In genomic region chr14:68817513-68818212, GRCh38 we compare ENCODE assay signal across 13 cellular contexts. TPM values are rescaled to one million over a fixed set of nuclear protein-coding genes. Genes with fewer than 3 reads are reported as not detected.
DNase-seq lines count a peak whose midpoint lies in the region; ATAC-seq, FAIRE-seq and TF ChIP-seq lines count a peak whose summit lies in the region.
"Had no signal": no experiment of that assay in that cellular context is flagged by ENCODE, and none has a peak within 500 bp of the region (broad histone marks: within the 10 kb centered on the region; RNA-seq: fewer than 3 reads in every experiment).

No MANE protein-coding gene starts in this region.

- no peak for TF ChIP-seq CTCF in left ventricle myocardium inferior (IDR thresholded peaks at IDR 0.05; ENCODE audit: borderline replicate concordance)
- no peak for TF ChIP-seq CTCF in GM12878 (IDR thresholded peaks at IDR 0.05 in 2 of 3, conservative IDR thresholded peaks at IDR 0.05 in 1 of 3; ENCODE audit: control insufficient read depth in 2 of 3, extremely low read depth in 1 of 3, insufficient read depth in 1 of 3, low read depth in 3 of 3, low read length in 3 of 3)
- no peak for TF ChIP-seq CTCF in GM23338 (conservative IDR thresholded peaks at IDR 0.05; ENCODE audit: low read depth in 2 of 2)

- peak overlapping the region; percentile 99 for H3K27ac ChIP-seq in left ventricle myocardium inferior (replicated peaks)
- H3K27ac ChIP-seq in GM12878 (ENCODE audit: control insufficient read depth, insufficient read depth) = peak overlapping the region; percentile 95
- no peak overlapping the region for H3K27ac ChIP-seq in GM23338 (ENCODE audit: low read depth)

- no peak for ATAC-seq in left ventricle myocardium superior
- no peak for ATAC-seq in GM12878
- no peak for ATAC-seq in natural killer cell treated with Interleukin-12 subunit alpha and Interleukin-12 subunit beta and Interleukin-15 and Interleukin-18, amount 100 ng/mL, for 72 hours
- ATAC-seq in HG03457 (IDR thresholded peaks at IDR 0.05; ENCODE audit: unreplicated experiment) = no peak
- no peak for ATAC-seq in GM23338

- WGBS in GM12878 (ENCODE audit: insufficient coverage, insufficient replicate concordance, low lambda C conversion rate, missing lambda C conversion rate) = 82% methylated on average over 3 of the region's 3 CpGs

- H3K4me1 Mint-ChIP-seq in natural killer cell treated with Interleukin-12 subunit alpha and Interleukin-12 subunit beta and Interleukin-15 and Interleukin-18, amount 100 ng/mL, for 72 hours (ENCODE audit: low read depth in 2 of 2) = peaks cover 44 to 57% of the 10 kb centered on the region in 2 donors
- peaks cover 61% of the 10 kb centered on the region for H3K4me1 Mint-ChIP-seq in GM23338

- no peak for TF ChIP-seq POLR2A in GM12878 (IDR thresholded peaks at IDR 0.05; ENCODE audit: low read depth, low read length)

- H2AFZ ChIP-seq in GM12878 (ENCODE audit: control insufficient read depth, low read depth, low read length) = no peak overlapping the region
- no peak overlapping the region for H2AFZ ChIP-seq in GM23338

- H3K9me2 ChIP-seq in GM23338 (ENCODE audit: insufficient read depth) = peaks cover 6% of the 10 kb centered on the region; the same call in 1 of the 2 replicates

- H3K9me3 Mint-ChIP-seq in natural killer cell treated with Interleukin-12 subunit alpha and Interleukin-12 subunit beta and Interleukin-15 and Interleukin-18, amount 100 ng/mL, for 72 hours = no peaks in the 10 kb centered on the region
- no peaks in the 10 kb centered on the region for H3K9me3 Mint-ChIP-seq in GM23338
- H3K9me3 Mint-ChIP-seq: H9 had no signal

- POLR2A ChIA-PET in GM12878 (lab: Charles Lee) = interaction anchor here (0.6 to 10.0 kb wide), 6 partner anchors 29 to 702 kb away, joined by 3 to 115 read pairs (median 4); partner anchors contain the start of gene ZFP36L1

- no peak overlapping the region for H3K9ac ChIP-seq in GM12878 (ENCODE audit: control insufficient read depth, insufficient read depth, low read length)

- no peak for TF ChIP-seq RAD21 in GM12878 (IDR thresholded peaks at IDR 0.05; ENCODE audit: insufficient read depth, low read depth, low read length)

- H3K27me3 ChIP-seq in left ventricle myocardium inferior (ENCODE audit: low read depth) (no peaks in the 10 kb centered on the region), GM12878 (replicated peaks in 1 of 2; ENCODE audit: control insufficient read depth in 2 of 2, insufficient read depth in 2 of 2, low read length in 1 of 2) (no peaks in the 10 kb centered on the region), GM23338 (ENCODE audit: insufficient read depth) (peaks cover 4% of the 10 kb centered on the region; the same call in 1 of the 2 replicates)

- H3K36me3 ChIP-seq in left ventricle myocardium inferior = no peaks in the 10 kb centered on the region
- H3K36me3 ChIP-seq in GM12878 (ENCODE audit: control insufficient read depth in 2 of 2, insufficient read depth in 2 of 2, low read length in 1 of 2) = no peaks in the 10 kb centered on the region
- H3K36me3 ChIP-seq in GM23338 (ENCODE audit: insufficient read depth) = no peaks in the 10 kb centered on the region; the same call in 1 of the 2 replicates

- DNase-seq in left ventricle myocardium inferior (no peak), left ventricle myocardium superior (no peak), GM12878 (ENCODE audit: low read depth, low spot score) (no peak), NCI-H510A (lab: John Stamatoyannopoulos, UW) (no peak), GM23338 (ENCODE audit: low spot score) (no peak)
- no peak for DNase-seq in natural killer cell treated with Interleukin-12 subunit alpha and Interleukin-12 subunit beta and Interleukin-15 and Interleukin-18, amount 100 ng/mL, for 72 hours (ENCODE audit: low spot score)
- DNase-seq in effector CD8-positive, alpha-beta T cell (lab: John Stamatoyannopoulos, UW) = no peak
- DNase-seq: H9, mesendoderm, MM.1S, NCI-H2227 treated with DMSO at 0.1 percent for 48 hours, RPMI8226 had no signal

- FAIRE-seq in GM12878 (lab: Jason Lieb, UNC) = no peak

- no peak for TF ChIP-seq EP300 in GM12878 (IDR thresholded peaks at IDR 0.05; ENCODE audit: borderline replicate concordance in 1 of 2, control insufficient read depth in 1 of 2, low read depth in 2 of 2, low read length in 2 of 2)

- H3K9me3 ChIP-seq in left ventricle myocardium inferior (replicated peaks) = no peaks in the 10 kb centered on the region
- no peaks in the 10 kb centered on the region for H3K9me3 ChIP-seq in GM12878 (replicated peaks; ENCODE audit: control insufficient read depth, insufficient read depth, low read length)

- RAD21 ChIA-PET in GM12878 (lab: Charles Lee; ENCODE audit: unreplicated experiment) = interaction anchor here (0.7 to 13.5 kb wide), 27 partner anchors 9 to 984 kb away, joined by 3 to 292 read pairs (median 6); partner anchors contain the start of gene ZFP36L1

- CTCF ChIA-PET in GM12878 (lab: Yijun Ruan, JAX) = interaction anchor here (0.5 to 22.6 kb wide), 32 partner anchors 8 to 1199 kb away, joined by 3 to 310 read pairs (median 4); partner anchors contain the start of genes ARG2, ZFP36L1 and ZFYVE26

- SMC1A ChIA-PET in GM12878 (lab: Charles Lee; ENCODE audit: uncharacterized antibody, unreplicated experiment) = interaction anchor here (0.6 to 15.9 kb wide), 32 partner anchors 21 to 935 kb away, joined by 3 to 314 read pairs (median 4); partner anchors contain the start of gene ZFP36L1

- peak overlapping the region; percentile 94 to 95 for H3K27ac Mint-ChIP-seq in natural killer cell treated with Interleukin-12 subunit alpha and Interleukin-12 subunit beta and Interleukin-15 and Interleukin-18, amount 100 ng/mL, for 72 hours
- H3K27ac Mint-ChIP-seq in GM23338 = no peak overlapping the region

- H3K79me2 ChIP-seq in GM12878 (ENCODE audit: control insufficient read depth, insufficient read depth, low read length) = peaks cover 38% of the 10 kb centered on the region
- peaks cover 10% of the 10 kb centered on the region; the same call in 1 of the 2 replicates for H3K79me2 ChIP-seq in GM23338 (replicated peaks; ENCODE audit: insufficient read depth)

- H3F3A ChIP-seq in GM23338 (replicated peaks; ENCODE audit: low read depth) = 0 out of 2 replicates have a peak, but pooled peaks cover 14% of the 10 kb centered on the region

- H3K4me3 Mint-ChIP-seq in natural killer cell treated with Interleukin-12 subunit alpha and Interleukin-12 subunit beta and Interleukin-15 and Interleukin-18, amount 100 ng/mL, for 72 hours = no peak overlapping the region
- H3K4me3 Mint-ChIP-seq in GM23338 = no peak overlapping the region

- BruUV-seq in GM12878 (replicated peaks; lab: Mats Ljungman, UMichigan) = no TSS peak

- in situ Hi-C loops in GM12878 (cut with MboI) = no loop called here

- no peaks in the 10 kb centered on the region for H3K36me3 Mint-ChIP-seq in natural killer cell treated with Interleukin-12 subunit alpha and Interleukin-12 subunit beta and Interleukin-15 and Interleukin-18, amount 100 ng/mL, for 72 hours
- no peaks in the 10 kb centered on the region for H3K36me3 Mint-ChIP-seq in GM23338 (ENCODE audit: low read depth)

- peaks cover 44% of the 10 kb centered on the region for H3K4me1 ChIP-seq in left ventricle myocardium inferior
- peaks cover 71% of the 10 kb centered on the region for H3K4me1 ChIP-seq in GM12878 (ENCODE audit: control insufficient read depth, insufficient read depth, low read length)
- peaks cover 46% of the 10 kb centered on the region for H3K4me1 ChIP-seq in GM23338 (ENCODE audit: insufficient read depth)

- H3K4me3 ChIP-seq in left ventricle myocardium inferior (no peak overlapping the region), GM12878 (0 out of 2 replicates have a peak overlapping the region, but pooled peaks have one; percentile 58), GM23338 (no peak overlapping the region)

- intact Hi-C loops in left ventricle myocardium inferior (cut with micrococcal nuclease) = loop anchor here (5.0 kb wide), 1 partner anchor 570 kb away; no protein-coding TSS in a partner anchor
- intact Hi-C loops in left ventricle myocardium superior (cut with micrococcal nuclease) = loop anchor here (2.0 to 10.0 kb wide), 2 partner anchors 571 to 883 kb away; no protein-coding TSS in a partner anchor
- intact Hi-C loops in GM12878 (cut with micrococcal nuclease; ENCODE audit: unreplicated experiment) = loop anchor here (1.0 to 10.0 kb wide), 3 partner anchors 415 to 980 kb away; no protein-coding TSS in a partner anchor

- H3K4me2 ChIP-seq in GM12878 (ENCODE audit: control insufficient read depth, insufficient read depth) (no peak overlapping the region), GM23338 (no peak overlapping the region)

- H3K27me3 Mint-ChIP-seq in natural killer cell treated with Interleukin-12 subunit alpha and Interleukin-12 subunit beta and Interleukin-15 and Interleukin-18, amount 100 ng/mL, for 72 hours = no peaks in the 10 kb centered on the region
- H3K27me3 Mint-ChIP-seq in GM23338 (ENCODE audit: insufficient read depth, low read depth, poor library complexity) = peaks cover 26% of the 10 kb centered on the region

- H4K20me1 ChIP-seq in GM12878 (ENCODE audit: control insufficient read depth, insufficient read depth) (no peaks in the 10 kb centered on the region), GM23338 (replicated peaks; ENCODE audit: insufficient read depth) (no peaks in the 10 kb centered on the region)

TF ChIP-seq in GM23338, 12 proteins besides CTCF, POLR2A, EP300 and RAD21 (continues in another document):
- TF ChIP-seq EZH2 (IDR thresholded peaks at IDR 0.05; ENCODE audit: low read depth, unreplicated experiment) = no peak

RNA-seq across cellular contexts. Expression of gene ZFP36L1, which starts 24.8 kb away (rescaled TPM):
- 48.0 TPM for total RNA-seq in left ventricle myocardium inferior
- 49.2 TPM for total RNA-seq in left ventricle myocardium superior
- 120 and 134 TPM in 2 replicates for total RNA-seq in GM12878 (2013; cell fraction: nucleolus; rRNA removed)
- 27.9 and 31.3 TPM in 2 replicates for total RNA-seq in GM12878 (2014; rRNA removed)
- 27.0 and 28.3 TPM in 2 replicates for total RNA-seq in GM12878 (2014; rRNA removed; fragmentation: Illumina TruSeq; extraction: Trizol)
- total RNA-seq in GM12878 (2021) = 166 and 184 TPM in 2 replicates
- 21.7 TPM for polyA plus RNA-seq in GM12878 (2011; ENCODE audit: low read depth)
- polyA plus RNA-seq in GM12878 (2011; rRNA removed) = 47.4 and 53.5 TPM in 2 replicates
- polyA plus RNA-seq in GM12878 (2011; cell fraction: cytosol; rRNA removed) = 143 and 162 TPM in 2 replicates
- 173 and 272 TPM in 2 replicates for polyA plus RNA-seq in GM12878 (2011; cell fraction: nucleus; rRNA removed)
- 67.3 and 98.4 TPM in 2 replicates for polyA plus RNA-seq in GM12878 (2012)
- 69.3 and 78.7 TPM in 2 replicates for polyA plus RNA-seq in GM12878 (2014; fragmentation: Illumina TruSeq; extraction: Trizol)
- polyA plus RNA-seq in GM12878 (2014; fragmentation: Nextera tagmentation; extraction: Ambion mirVana) = 10 to 100 TPM; 22.0 to 22.6 TPM
- polyA plus RNA-seq in GM12878 (2014; rRNA removed) = 96.1 and 121 TPM in 2 replicates
- polyA plus RNA-seq in GM12878 (2016; fragmentation: Nextera tagmentation; extraction: Ambion mirVana) = 100 to 1,000 TPM; 119 to 138 TPM
- polyA minus RNA-seq in GM12878 (2011; rRNA and poly(A)+ RNA removed) = 29.0 and 48.5 TPM in 2 replicates
- polyA minus RNA-seq in GM12878 (2011; cell fraction: cytosol; rRNA and poly(A)+ RNA removed) = 183 and 200 TPM in 2 replicates
- 63.3 and 109 TPM in 2 replicates for polyA minus RNA-seq in GM12878 (2011; cell fraction: nucleus; rRNA and poly(A)+ RNA removed)
- 10 to 100 TPM; 42.4 to 94.9 TPM for total RNA-seq in natural killer cell treated with Interleukin-12 subunit alpha and Interleukin-12 subunit beta and Interleukin-15 and Interleukin-18, amount 100 ng/mL, for 72 hours
- total RNA-seq in GM23338 (2014; rRNA removed; shearing (Covaris generic)) = 108 and 148 TPM in 2 replicates
- 359 and 382 TPM in 2 replicates for polyA plus RNA-seq in GM23338 (2016; fragmentation: Nextera tagmentation; extraction: Ambion mirVana)
